ENCODE assay signal across 27 cellular contexts in the genomic region with DNA sequence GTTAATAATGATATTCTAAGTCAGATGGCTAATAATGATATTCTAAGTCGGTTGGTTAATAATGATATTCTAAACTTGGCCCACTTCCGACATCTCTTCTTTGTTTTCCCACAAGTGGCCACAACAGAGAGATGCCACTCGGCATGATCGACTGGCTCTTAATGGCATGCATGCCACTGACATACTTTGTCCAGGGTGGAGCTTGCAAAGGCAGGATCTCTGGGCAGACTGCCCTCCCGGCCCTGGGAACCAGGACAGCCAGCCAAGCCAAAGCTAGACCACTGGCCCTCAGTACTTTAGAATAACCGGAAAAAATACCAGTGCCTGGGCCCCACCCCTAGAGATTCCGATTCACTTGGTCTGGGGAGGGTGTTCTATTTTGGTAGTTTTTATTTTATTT.
DNase-seq lines count a peak whose midpoint lies in the region; ATAC-seq and TF ChIP-seq lines count a peak whose summit lies in the region.
"Had no signal": no experiment of that assay in that cellular context is flagged by ENCODE, and none has a peak within 500 bp of the region (broad histone marks: within the 10 kb centered on the region; RNA-seq: fewer than 3 reads in every experiment).

No MANE protein-coding gene starts in this region.

- no peak for TF ChIP-seq CTCF in breast epithelium (IDR thresholded peaks at IDR 0.05)
- TF ChIP-seq CTCF in MCF 10A (IDR thresholded peaks at IDR 0.05; ENCODE audit: unreplicated experiment): no peak
- TF ChIP-seq CTCF in body of pancreas (IDR thresholded peaks at IDR 0.05): no peak
- TF ChIP-seq CTCF in sigmoid colon (IDR thresholded peaks at IDR 0.05): no peak

- ATAC-seq in body of pancreas: peak; percentile 30
- peak; percentile 97 for ATAC-seq in left lobe of liver
- ATAC-seq in aorta (ENCODE audit: low FRiP score): peak; percentile 27
- ATAC-seq: activated CD8-positive, alpha-beta T cell treated with anti-CD3 and anti-CD28 coated beads for 36 hours; natural killer cell treated with Interleukin-12 subunit alpha and Interleukin-12 subunit beta and Interleukin-15 and Interleukin-18, amount 100 ng/mL, for 72 hours; stimulated activated naive CD8-positive, alpha-beta T cell treated with anti-CD3 and anti-CD28 coated beads, Interleukin-15, Interleukin-2, amounts not matched to agents 100 U/mL and 50 U/mL, for 24 hours had no signal

- H3K27me3 ChIP-seq in breast epithelium (no peaks in the 10 kb centered on the region), body of pancreas (no peaks in the 10 kb centered on the region), aorta (ENCODE audit: control insufficient read depth in 1 of 2, insufficient read depth in 2 of 2, low read length in 1 of 2) (no peaks in the 10 kb centered on the region), sigmoid colon (no peaks in the 10 kb centered on the region)
- H3K27me3 ChIP-seq: Peyer's patch had no signal

- no peaks in the 10 kb centered on the region for H3K27me3 Mint-ChIP-seq in MCF 10A (ENCODE audit: insufficient read depth, unreplicated experiment)
- H3K27me3 Mint-ChIP-seq: activated CD8-positive, alpha-beta T cell treated with anti-CD3 and anti-CD28 coated beads for 36 hours had no signal

- intact Hi-C loops in breast epithelium (cut with DNase I; ENCODE audit: low total_unique reads) (no loop called here), MCF 10A (cut with micrococcal nuclease) (no loop called here), body of pancreas (cut with DNase I) (no loop called here), aorta (cut with DNase I) (no loop called here), sigmoid colon (cut with DNase I) (no loop called here)

- H3K4me1 Mint-ChIP-seq in MCF 10A (ENCODE audit: insufficient read depth, unreplicated experiment): peaks cover 21% of the 10 kb centered on the region
- H3K4me1 Mint-ChIP-seq: B cell had no signal

- TF ChIP-seq EP300 in sigmoid colon (IDR thresholded peaks at IDR 0.05): no peak

- H3K9me3 ChIP-seq in breast epithelium: no peaks in the 10 kb centered on the region
- H3K9me3 ChIP-seq in body of pancreas: no peaks in the 10 kb centered on the region
- no peaks in the 10 kb centered on the region for H3K9me3 ChIP-seq in aorta (ENCODE audit: control insufficient read depth, low read length)
- no peaks in the 10 kb centered on the region for H3K9me3 ChIP-seq in sigmoid colon
- H3K9me3 ChIP-seq: Peyer's patch had no signal

- TF ChIP-seq POLR2A in breast epithelium (IDR thresholded peaks at IDR 0.05): no peak
- no peak for TF ChIP-seq POLR2A in body of pancreas (IDR thresholded peaks at IDR 0.05)
- no peak for TF ChIP-seq POLR2A in sigmoid colon (IDR thresholded peaks at IDR 0.05)

- DNase-seq in breast epithelium (ENCODE audit: low spot score in 2 of 2): peak; percentile 71 to 73
- DNase-seq in MCF 10A (ENCODE audit: unreplicated experiment): no peak
- DNase-seq in body of pancreas: peak in 3 of 4 donors; percentile 13 to 37 (median 32)
- peak; percentile 84 for DNase-seq in left lobe of liver (ENCODE audit: low spot score)
- DNase-seq in aorta: no peak
- DNase-seq in sigmoid colon: no peak
- DNase-seq in activated T-cell treated with anti-CD3 and anti-CD28 coated beads, Interleukin-2, amount 50 U/mL, for 1 hour: no peak
- no peak for DNase-seq in NCI-H1048 (lab: John Stamatoyannopoulos, UW)
- DNase-seq: activated CD4-positive, alpha-beta T cell treated with anti-CD3 and anti-CD28 coated beads for 1 hour; activated CD8-positive, alpha-beta T cell treated with anti-CD3 and anti-CD28 coated beads for 36 hours; activated effector memory CD4-positive, alpha-beta T cell treated with Interleukin-2 at 50 U/mL for 16 hours; activated naive CD8-positive, alpha-beta T cell treated with anti-CD3 and anti-CD28 coated beads, Interleukin-2, amount 10 ng/mL, durations not matched to agents 7 days and 5 days; CD8-positive, alpha-beta memory T cell; cortex of kidney; DMS53; GDM1; NCI-H2171; NCI-H524; retina; stimulated activated CD4-positive, alpha-beta T cell treated with anti-CD3 and anti-CD28 coated beads, Interleukin-12 subunit alpha, Interleukin-12 subunit beta, amount 100 ng/mL, for 4 hours; stimulated activated naive CD8-positive, alpha-beta T cell treated with anti-CD3 and anti-CD28 coated beads, Interleukin-15, Interleukin-2, amounts not matched to agents 100 U/mL and 50 U/mL, for 24 hours had no signal

- CTCF ChIA-PET in MCF 10A (lab: Yijun Ruan, JAX): interaction anchor here (0.6 to 3.7 kb wide), 4 partner anchors 19 to 271 kb away, joined by 3 to 25 read pairs (median 4); no protein-coding TSS in a partner anchor

- no peak overlapping the region for H3K4me3 Mint-ChIP-seq in MCF 10A (ENCODE audit: unreplicated experiment)
- H3K4me3 Mint-ChIP-seq: activated CD8-positive, alpha-beta T cell treated with anti-CD3 and anti-CD28 coated beads for 36 hours; activated naive CD8-positive, alpha-beta T cell treated with anti-CD3 and anti-CD28 coated beads, Interleukin-2, amount 10 ng/mL, durations not matched to agents 7 days and 5 days; B cell; CD8-positive, alpha-beta memory T cell; mesothelial cell of epicardium; natural killer cell treated with Interleukin-12 subunit alpha and Interleukin-12 subunit beta and Interleukin-15 and Interleukin-18, amount 100 ng/mL, for 72 hours; T-helper 1 cell treated with Interleukin-12 subunit alpha and Interleukin-12 subunit beta and Interleukin-4 antibody, amounts not matched to agents 30 μg/mL and 1 μg/mL, for 36 hours had no signal

- no peaks in the 10 kb centered on the region for H3K9me3 Mint-ChIP-seq in MCF 10A (ENCODE audit: unreplicated experiment)
- H3K9me3 Mint-ChIP-seq: activated CD8-positive, alpha-beta T cell treated with anti-CD3 and anti-CD28 coated beads for 36 hours; activated naive CD8-positive, alpha-beta T cell treated with anti-CD3 and anti-CD28 coated beads, Interleukin-2, amount 10 ng/mL, durations not matched to agents 7 days and 5 days; CD8-positive, alpha-beta memory T cell; mesothelial cell of epicardium; natural killer cell treated with Interleukin-12 subunit alpha and Interleukin-12 subunit beta and Interleukin-15 and Interleukin-18, amount 100 ng/mL, for 72 hours; T-helper 1 cell treated with Interleukin-12 subunit alpha and Interleukin-12 subunit beta and Interleukin-4 antibody, amounts not matched to agents 30 μg/mL and 1 μg/mL, for 36 hours had no signal

- H3K36me3 Mint-ChIP-seq in MCF 10A (ENCODE audit: insufficient read depth, unreplicated experiment): peaks cover 89% of the 10 kb centered on the region
- H3K36me3 Mint-ChIP-seq: activated naive CD8-positive, alpha-beta T cell treated with anti-CD3 and anti-CD28 coated beads, Interleukin-2, amount 10 ng/mL, durations not matched to agents 7 days and 5 days; CD8-positive, alpha-beta memory T cell; natural killer cell treated with Interleukin-12 subunit alpha and Interleukin-12 subunit beta and Interleukin-15 and Interleukin-18, amount 100 ng/mL, for 72 hours had no signal

- 62 to 72% methylated on average over 7 of the region's 7 CpGs for WGBS in body of pancreas, 2 donors
- 42 to 47% methylated on average over 7 of the region's 7 CpGs for WGBS in aorta, 2 donors
- 83 to 91% methylated on average over 7 of the region's 7 CpGs for WGBS in sigmoid colon, 2 donors

- BruUV-seq in MCF 10A (replicated peaks; lab: Mats Ljungman, UMichigan): no TSS peak

- no peak overlapping the region for H3K4me3 ChIP-seq in breast epithelium
- no peak overlapping the region for H3K4me3 ChIP-seq in body of pancreas
- H3K4me3 ChIP-seq in aorta (ENCODE audit: low read length in 2 of 2): no peak overlapping the region
- H3K4me3 ChIP-seq in sigmoid colon: no peak overlapping the region
- H3K4me3 ChIP-seq: Peyer's patch had no signal

- H3K36me3 ChIP-seq in breast epithelium (no peaks in the 10 kb centered on the region), body of pancreas (replicated peaks in 1 of 2; ENCODE audit: insufficient read depth in 1 of 2, low read depth in 2 of 2) (no peaks in the 10 kb centered on the region), aorta (ENCODE audit: control insufficient read depth in 1 of 2, insufficient read depth in 2 of 2, low read length in 1 of 2) (no peaks in the 10 kb centered on the region), sigmoid colon (no peaks in the 10 kb centered on the region)

- POLR2A ChIA-PET in MCF 10A (lab: Yijun Ruan, JAX): no interaction called here

- H3K27ac ChIP-seq in breast epithelium: peak overlapping the region in 1 of 2 donors; percentile 9
- no peak overlapping the region for H3K27ac ChIP-seq in body of pancreas
- H3K27ac ChIP-seq in aorta (ENCODE audit: low read depth in 1 of 2, low read length in 2 of 2): no peak overlapping the region
- H3K27ac ChIP-seq in sigmoid colon: no peak overlapping the region
- H3K27ac ChIP-seq: 22Rv1, Peyer's patch had no signal

- H3K4me1 ChIP-seq in breast epithelium: no peaks in the 10 kb centered on the region
- peaks cover 7% of the 10 kb centered on the region for H3K4me1 ChIP-seq in body of pancreas
- H3K4me1 ChIP-seq in aorta (ENCODE audit: control insufficient read depth in 1 of 2, insufficient read depth in 2 of 2, low read length in 2 of 2): no peaks in the 10 kb centered on the region
- H3K4me1 ChIP-seq in sigmoid colon: no peaks in the 10 kb centered on the region

- H3K27ac Mint-ChIP-seq in MCF 10A (ENCODE audit: low read depth, unreplicated experiment): no peak overlapping the region
- H3K27ac Mint-ChIP-seq: activated CD8-positive, alpha-beta T cell treated with anti-CD3 and anti-CD28 coated beads for 36 hours; activated naive CD8-positive, alpha-beta T cell treated with anti-CD3 and anti-CD28 coated beads, Interleukin-2, amount 10 ng/mL, durations not matched to agents 7 days and 5 days; B cell; CD8-positive, alpha-beta memory T cell; mesothelial cell of epicardium; natural killer cell treated with Interleukin-12 subunit alpha and Interleukin-12 subunit beta and Interleukin-15 and Interleukin-18, amount 100 ng/mL, for 72 hours; T-helper 1 cell treated with Interleukin-12 subunit alpha and Interleukin-12 subunit beta and Interleukin-4 antibody, amounts not matched to agents 30 μg/mL and 1 μg/mL, for 36 hours had no signal

Comparison
In these comparisons a context has a peak if more than half of its experiments do, and no peak if none do; other contexts are left out.
1. DNase-seq: peak in breast epithelium (2 of 2), body of pancreas (3 of 4) and left lobe of liver (single experiment); none in MCF 10A (single experiment), aorta (0 of 2), sigmoid colon (single experiment), activated T-cell treated with anti-CD3 and anti-CD28 coated beads, Interleukin-2, amount 50 U/mL, for 1 hour (single experiment) and NCI-H1048 (single experiment).
2. ATAC-seq: peak in every context shown above with its lines; median percentile 97 in left lobe of liver; 30 in body of pancreas; 27 in aorta.